8 cellular contexts compared by ENCODE assay signal in genomic region chr1:2587071-2587859, GRCh38. TPM values are rescaled to one million over a fixed set of nuclear protein-coding genes. Genes with fewer than 3 reads are reported as not detected.
DNase-seq lines count a peak whose midpoint lies in the region; TF ChIP-seq lines count a peak whose summit lies in the region.

No MANE protein-coding gene starts in this region.

- TF ChIP-seq RAD21 in Ishikawa (IDR thresholded peaks at IDR 0.05; ENCODE audit: low read depth) = no peak

- H3K36me3 ChIP-seq in adrenal gland (replicated peaks in 1 of 2) (no peaks in the 10 kb centered on the region), stomach (peaks cover 0 to 22% (median 11%) of the 10 kb centered on the region in 4 donors)

- peaks cover 17 to 25% of the 10 kb centered on the region in 2 donors for H3K4me1 ChIP-seq in adrenal gland (replicated peaks in 1 of 2)
- peaks cover 28 to 57% (median 51%) of the 10 kb centered on the region in 4 donors for H3K4me1 ChIP-seq in stomach

- H3K27me3 ChIP-seq in adrenal gland (no peaks in the 10 kb centered on the region), stomach (no peaks in the 10 kb centered on the region)

- no peak for TF ChIP-seq POLR2A in adrenal gland (IDR thresholded peaks at IDR 0.05)
- TF ChIP-seq POLR2A in stomach (IDR thresholded peaks at IDR 0.05) = no peak

- DNase-seq in DMS53 (lab: John Stamatoyannopoulos, UW) = peak; percentile 51
- no peak for DNase-seq in DMS53 treated with DMSO at 0.1 percent for 48 hours (lab: John Stamatoyannopoulos, UW; ENCODE audit: unreplicated experiment)
- DNase-seq in adrenal gland = peak in 5 of 7 donors; percentile 49 to 63 (median 57)
- DNase-seq in iPS-NIHi7 (ENCODE audit: extremely low spot score) = peak; percentile 68
- no peak for DNase-seq in stomach
- no peak for DNase-seq in SKM-1 treated with dmso at 0.1 percent for 144 hours (lab: John Stamatoyannopoulos, UW; ENCODE audit: unreplicated experiment)
- no peak for DNase-seq in NCI-H526 treated with DMSO at 0.1 percent for 48 hours (lab: John Stamatoyannopoulos, UW)

- peak overlapping the region in 3 of 4 donors; percentile 40 to 71 (median 56) for H3K4me3 ChIP-seq in adrenal gland
- peak overlapping the region; percentile 80 to 95 (median 88) for H3K4me3 ChIP-seq in stomach

- intact Hi-C loops in adrenal gland (cut with DNase I) (no loop called here), stomach (cut with DNase I; ENCODE audit: low total_unique reads) (loop anchor here (10.0 kb wide), 1 partner anchor 58 kb away; no protein-coding TSS in a partner anchor)

- H3K27ac ChIP-seq in adrenal gland (peak overlapping the region in 2 of 5 donors; percentile 97 to 98), stomach (peak overlapping the region; percentile 43 to 100 (median 99))

- 11 to 15% (median 11%) methylated on average over 36 to 52 of the region's 52 CpGs; no CpG with 5 or more reads in 1 of the 4 donors for WGBS in adrenal gland, 4 donors
- WGBS in stomach, 5 donors = 4 to 29% (median 9%) methylated on average over 6 to 52 of the region's 52 CpGs

- TF ChIP-seq CTCF in adrenal gland (IDR thresholded peaks at IDR 0.05) = no peak
- TF ChIP-seq CTCF in stomach (IDR thresholded peaks at IDR 0.05) = no peak

- no peaks in the 10 kb centered on the region for H3K9me3 ChIP-seq in adrenal gland (replicated peaks in 1 of 3)
- H3K9me3 ChIP-seq in stomach = no peaks in the 10 kb centered on the region

- TF ChIP-seq EP300 in Ishikawa (IDR thresholded peaks at IDR 0.05; ENCODE audit: borderline replicate concordance) (no peak), stomach (IDR thresholded peaks at IDR 0.05) (no peak)

TF ChIP-seq in Ishikawa, 13 proteins besides CTCF, POLR2A, EP300 and RAD21:
- TF ChIP-seq MAX (IDR thresholded peaks at IDR 0.05) (peak; percentile 13; the same call in 1 of the 2 replicates), TAF1 (IDR thresholded peaks at IDR 0.05; ENCODE audit: low read depth) (0 out of 2 replicates have a peak, but pooled peaks have one; percentile 32), CEBPB (IDR thresholded peaks at IDR 0.05) (no peak), EGR1 (IDR thresholded peaks at IDR 0.05) (no peak)

RNA-seq across cellular contexts. Expression of gene PRXL2B, which starts 0.7 kb away (rescaled TPM):
- total RNA-seq in adrenal gland (10 to 100 TPM; 19.9 to 64.0 (median 33.6) TPM), stomach (100 to 1,000 TPM in 1 of 5 donors, 10 to 100 TPM in 3, 1 to 10 TPM in 1; 8.5 to 668 (median 21.0) TPM)
- polyA plus RNA-seq in adrenal gland (10 to 100 TPM; 19.8 to 39.7 (median 25.8) TPM), stomach (10 to 100 TPM; 18.9 to 23.8 (median 20.9) TPM)

RNA-seq across cellular contexts. Expression of gene TNFRSF14, which starts 31.1 kb away (rescaled TPM):
- 100 to 1,000 TPM in 6 of 8 donors, 10 to 100 TPM in 2; 55.2 to 127 (median 116) TPM for total RNA-seq in adrenal gland
- polyA plus RNA-seq in adrenal gland = 100 to 1,000 TPM in 2 of 3 donors, 10 to 100 TPM in 1; 11.6 to 554 (median 238) TPM
- 100 to 1,000 TPM in 3 of 5 donors, 10 to 100 TPM in 2; 33.2 to 413 (median 301) TPM for total RNA-seq in stomach
- 100 to 1,000 TPM in 1 of 3 donors, 10 to 100 TPM in 2; 58.0 to 128 (median 64.8) TPM for polyA plus RNA-seq in stomach

RNA-seq across cellular contexts. Expression of gene MMEL1, which starts 45.6 kb away (rescaled TPM):
- 1 to 10 TPM in 7 of 8 donors, under 1 TPM in 1; 0.30 to 4.2 (median 1.6) TPM for total RNA-seq in adrenal gland
- polyA plus RNA-seq in adrenal gland = 1 to 10 TPM; 2.9 to 8.2 (median 7.4) TPM
- total RNA-seq in stomach = 100 to 1,000 TPM in 1 of 5 donors, 10 to 100 TPM in 1, 1 to 10 TPM in 3; 1.3 to 190 (median 4.5) TPM
- polyA plus RNA-seq in stomach = 10 to 100 TPM; 20.5 to 27.3 (median 26.7) TPM

RNA-seq across cellular contexts. Expression of gene HES5, which starts 57.2 kb away (rescaled TPM):
- total RNA-seq in adrenal gland (not detected), stomach (1 to 10 TPM in 1 of 5 donors, not detected in 4; 9.6 TPM)
- polyA plus RNA-seq in adrenal gland (not detected), stomach (under 1 TPM in 1 of 3 donors, not detected in 2; 0.25 TPM)

Comparison
In these comparisons a context has a peak if more than half of its experiments do, and no peak if none do; other contexts are left out.
1. DNase-seq: peak in DMS53 (single experiment), adrenal gland (5 of 7) and iPS-NIHi7 (single experiment); none in DMS53 treated with DMSO at 0.1 percent for 48 hours (single experiment), stomach (single experiment), SKM-1 treated with dmso at 0.1 percent for 144 hours (single experiment) and NCI-H526 treated with DMSO at 0.1 percent for 48 hours (single experiment).